In genomic region chrX:139692506-139692849, GRCh38 we compare ENCODE assay signal across 9 cellular contexts. TPM values are rescaled to one million over a fixed set of nuclear protein-coding genes. Genes with fewer than 3 reads are reported as not detected.
DNase-seq lines count a peak whose midpoint lies in the region; ATAC-seq lines count a peak whose summit lies in the region.
"Had no signal": no experiment of that assay in that cellular context is flagged by ENCODE, and none has a peak within 500 bp of the region (broad histone marks: within the 10 kb centered on the region; RNA-seq: fewer than 3 reads in every experiment).

No MANE protein-coding gene starts in this region.

- intact Hi-C loops in posterior vena cava (cut with DNase I), result no loop called here

- H3K9me3 ChIP-seq in iPS-20b (ENCODE audit: insufficient read depth, low read depth, low read length) (no peaks in the 10 kb centered on the region), skeletal muscle satellite cell (replicated peaks; ENCODE audit: low read length) (no peaks in the 10 kb centered on the region)
- H3K9me3 ChIP-seq: uterus had no signal

- DNase-seq in activated naive CD8-positive, alpha-beta T cell treated with anti-CD3 and anti-CD28 coated beads, Interleukin-2, amount 50 U/mL, for 24 hours, result no peak
- DNase-seq in foreskin melanocyte, result no peak
- no peak for DNase-seq in posterior vena cava (ENCODE audit: low spot score)
- DNase-seq: uterus had no signal

- H3K4me1 ChIP-seq in iPS-20b (ENCODE audit: insufficient read depth, low read length), result 0 out of 2 replicates have a peak, but pooled peaks cover 4% of the 10 kb centered on the region
- H3K4me1 ChIP-seq in skeletal muscle satellite cell (ENCODE audit: control insufficient read depth, insufficient read depth, low read length), result no peaks in the 10 kb centered on the region
- H3K4me1 ChIP-seq: uterus had no signal

- no peak overlapping the region for H3K27ac ChIP-seq in iPS-20b (ENCODE audit: low read length)
- H3K27ac ChIP-seq: uterus had no signal

- H3K9ac ChIP-seq in iPS-20b (ENCODE audit: low read depth, low read length) (no peak overlapping the region), skeletal muscle satellite cell (ENCODE audit: low read depth, low read length) (no peak overlapping the region)

- ATAC-seq in GM21526 (IDR thresholded peaks at IDR 0.05; ENCODE audit: low FRiP score, unreplicated experiment) (peak; percentile 50), GM18870 (IDR thresholded peaks at IDR 0.05; ENCODE audit: unreplicated experiment) (no peak), GM19035 (IDR thresholded peaks at IDR 0.05; ENCODE audit: unreplicated experiment) (no peak)
- no peak for ATAC-seq in activated naive CD8-positive, alpha-beta T cell treated with anti-CD3 and anti-CD28 coated beads, Interleukin-2, amount 50 U/mL, for 24 hours

- H3K36me3 ChIP-seq in iPS-20b (ENCODE audit: insufficient read depth, low read depth, low read length) (no peaks in the 10 kb centered on the region), skeletal muscle satellite cell (ENCODE audit: insufficient read depth, low read length) (no peaks in the 10 kb centered on the region)

- H3K4me3 ChIP-seq in iPS-20b (ENCODE audit: low read length), result peak overlapping the region; percentile 65
- H3K4me3 ChIP-seq in skeletal muscle satellite cell (ENCODE audit: low read length), result peak overlapping the region; percentile 68

- peaks cover 4% of the 10 kb centered on the region for H3K36me3 Mint-ChIP-seq in activated naive CD8-positive, alpha-beta T cell treated with anti-CD3 and anti-CD28 coated beads, Interleukin-2, amount 50 U/mL, for 24 hours (ENCODE audit: low read depth)

- H3K4me3 Mint-ChIP-seq in activated naive CD8-positive, alpha-beta T cell treated with anti-CD3 and anti-CD28 coated beads, Interleukin-2, amount 50 U/mL, for 24 hours, result peak overlapping the region; percentile 1

- peaks cover 10% of the 10 kb centered on the region for H3K27me3 Mint-ChIP-seq in activated naive CD8-positive, alpha-beta T cell treated with anti-CD3 and anti-CD28 coated beads, Interleukin-2, amount 50 U/mL, for 24 hours

- H3K4me2 ChIP-seq in skeletal muscle satellite cell (ENCODE audit: low read length), result peak overlapping the region; percentile 97

- no peaks in the 10 kb centered on the region for H3K9me3 Mint-ChIP-seq in activated naive CD8-positive, alpha-beta T cell treated with anti-CD3 and anti-CD28 coated beads, Interleukin-2, amount 50 U/mL, for 24 hours

- H3K27me3 ChIP-seq in iPS-20b (ENCODE audit: insufficient read depth, low read length), result peaks cover 36% of the 10 kb centered on the region
- H3K27me3 ChIP-seq in skeletal muscle satellite cell (ENCODE audit: control insufficient read depth, insufficient read depth, low read length), result no peaks in the 10 kb centered on the region

- H3K27ac Mint-ChIP-seq in activated naive CD8-positive, alpha-beta T cell treated with anti-CD3 and anti-CD28 coated beads, Interleukin-2, amount 50 U/mL, for 24 hours, result no peak overlapping the region

- H3K4me1 Mint-ChIP-seq in activated naive CD8-positive, alpha-beta T cell treated with anti-CD3 and anti-CD28 coated beads, Interleukin-2, amount 50 U/mL, for 24 hours, result peaks cover 3% of the 10 kb centered on the region

RNA-seq across cellular contexts. Expression of gene MCF2, which starts 15.5 kb away (rescaled TPM):
- total RNA-seq in skeletal muscle satellite cell (2012; rRNA removed), result under 0.01 and 0.25 TPM in 2 replicates
- total RNA-seq in posterior vena cava, result under 1 TPM; 0.33 to 0.37 TPM
